ENCODE assay signal across 9 cellular contexts in the genomic region with DNA sequence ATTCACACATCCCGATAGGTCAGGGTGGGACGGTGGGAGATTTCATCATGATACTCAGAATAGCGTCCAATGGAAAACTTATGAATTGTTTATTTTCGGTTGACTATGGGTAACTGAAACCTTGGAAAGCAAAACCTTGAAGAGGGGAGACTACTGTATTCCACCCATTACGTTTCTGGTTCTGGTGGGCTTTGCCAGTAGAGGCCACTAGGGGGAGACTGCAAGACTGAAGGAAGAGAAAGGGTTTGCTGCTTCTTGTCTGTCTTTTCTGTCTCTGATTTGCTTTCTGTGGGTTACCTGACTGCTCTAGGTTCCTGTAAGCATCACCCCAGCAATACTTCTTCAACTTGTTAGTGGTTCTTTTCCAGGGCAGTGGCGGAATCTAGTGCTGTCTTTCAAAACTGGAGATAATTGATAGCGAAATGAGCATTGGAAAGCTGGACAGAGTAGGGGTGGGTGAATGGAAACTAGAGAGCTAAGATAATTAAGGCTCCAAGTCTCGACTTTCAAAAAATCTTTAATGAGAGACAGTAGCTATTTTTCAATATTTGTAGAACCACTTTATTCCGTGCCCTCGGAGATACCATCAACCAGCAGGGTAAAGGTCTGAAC. TPM values are rescaled to one million over a fixed set of nuclear protein-coding genes. Genes with fewer than 3 reads are reported as not detected.
DNase-seq lines count a peak whose midpoint lies in the region; ATAC-seq and TF ChIP-seq lines count a peak whose summit lies in the region.
"Had no signal": no experiment of that assay in that cellular context is flagged by ENCODE, and none has a peak within 500 bp of the region (broad histone marks: within the 10 kb centered on the region; RNA-seq: fewer than 3 reads in every experiment).

No MANE protein-coding gene starts in this region.

- no peaks in the 10 kb centered on the region for H3K36me3 ChIP-seq in WERI-Rb-1
- H3K36me3 ChIP-seq in kidney epithelial cell (ENCODE audit: control insufficient read depth, insufficient read depth, low read length) = no peaks in the 10 kb centered on the region

- intact Hi-C loops in CD14-positive monocyte (cut with micrococcal nuclease) = no loop called here

- peak; percentile 74 for ATAC-seq in GM18907 (IDR thresholded peaks at IDR 0.05; ENCODE audit: unreplicated experiment)
- peak; percentile 64 for ATAC-seq in HG03378 (IDR thresholded peaks at IDR 0.05; ENCODE audit: unreplicated experiment)
- ATAC-seq in HG03469 (IDR thresholded peaks at IDR 0.05; ENCODE audit: unreplicated experiment) = no peak

- H3K9me3 ChIP-seq in WERI-Rb-1 (ENCODE audit: severe bottlenecking) = no peaks in the 10 kb centered on the region

- H3K36me3 Mint-ChIP-seq in CD14-positive monocyte = no peaks in the 10 kb centered on the region

- H3K27ac Mint-ChIP-seq in CD14-positive monocyte = no peak overlapping the region

- H3K4me3 ChIP-seq in WERI-Rb-1 (ENCODE audit: low read depth, low read length) = no peak overlapping the region
- no peak overlapping the region for H3K4me3 ChIP-seq in kidney epithelial cell (ENCODE audit: low read depth, low read length)

- no peaks in the 10 kb centered on the region for H3K27me3 ChIP-seq in WERI-Rb-1 (ENCODE audit: insufficient read depth, low read depth, severe bottlenecking)
- H3K27me3 ChIP-seq in kidney epithelial cell (ENCODE audit: control insufficient read depth, insufficient read depth, low read length) = no peaks in the 10 kb centered on the region

- no peak overlapping the region for H3K27ac ChIP-seq in WERI-Rb-1

- H3K4me3 Mint-ChIP-seq in CD14-positive monocyte = no peak overlapping the region

- H3K4me1 Mint-ChIP-seq in CD14-positive monocyte = no peaks in the 10 kb centered on the region

- H3K27me3 Mint-ChIP-seq in CD14-positive monocyte (ENCODE audit: low read depth in 3 of 3) = peaks cover 1 to 15% (median 2%) of the 10 kb centered on the region in 3 donors

- DNase-seq in CD14-positive monocyte (ENCODE audit: low spot score) (no peak), WERI-Rb-1 (peak; percentile 67), kidney epithelial cell (ENCODE audit: low read depth) (no peak), NCI-H1436 treated with DMSO at 0.1 percent for 48 hours (lab: John Stamatoyannopoulos, UW) (no peak), H4 (ENCODE audit: low spot score) (no peak)

- peaks cover 0 to 3% (median 0%) of the 10 kb centered on the region in 7 donors for H3K9me3 Mint-ChIP-seq in CD14-positive monocyte

- TF ChIP-seq CTCF in CD14-positive monocyte (IDR thresholded peaks at IDR 0.05) = peak; percentile 77
- peak; percentile 96 for TF ChIP-seq CTCF in WERI-Rb-1 (IDR thresholded peaks at IDR 0.05; ENCODE audit: low read depth, low read length)
- TF ChIP-seq CTCF in kidney epithelial cell (IDR thresholded peaks at IDR 0.05; ENCODE audit: insufficient read depth, low read length, poor library complexity, severe bottlenecking) = peak; percentile 55

RNA-seq across cellular contexts. Expression of a gene that starts 27.0 kb away (rescaled TPM):
- under 1 TPM; 0.11 to 0.39 TPM for polyA plus RNA-seq in CD14-positive monocyte
- total RNA-seq in kidney epithelial cell = not detected in 2 replicates
- total RNA-seq in H4 (2014; rRNA removed; shearing (Covaris generic)) = 0.04 TPM in 1 of 2 replicates, not detected in the other
- total RNA-seq: LHCN-M2 had no signal
